8 cellular contexts compared by ENCODE assay signal in genomic region chr1:197356723-197357533, GRCh38.
DNase-seq lines count a peak whose midpoint lies in the region; ATAC-seq and TF ChIP-seq lines count a peak whose summit lies in the region.

No MANE protein-coding gene starts in this region.

- TF ChIP-seq CTCF in OCI-LY3 (IDR thresholded peaks at IDR 0.05; ENCODE audit: low read depth, low read length): peak; percentile 93
- TF ChIP-seq CTCF in uterus (IDR thresholded peaks at IDR 0.05): peak; percentile 15 to 48 (median 33)

- DNase-seq in DMS53 treated with DMSO at 0.1 percent for 48 hours (lab: John Stamatoyannopoulos, UW; ENCODE audit: unreplicated experiment): peak; percentile 67
- peak; percentile 25 for DNase-seq in HS-5 (ENCODE audit: low read depth)
- peak; percentile 20 for DNase-seq in central memory CD4-positive, alpha-beta T cell
- DNase-seq in left colon: peak in 1 of 2 donors; percentile 9
- DNase-seq in uterus: no peak
- DNase-seq in effector CD4-positive, alpha-beta T cell: no peak

- no peak overlapping the region for H3K27ac ChIP-seq in OCI-LY3 (ENCODE audit: low read length)
- no peak overlapping the region for H3K27ac ChIP-seq in uterus

- H3K4me3 ChIP-seq in OCI-LY3 (ENCODE audit: low read length): no peak overlapping the region
- H3K4me3 ChIP-seq in uterus: no peak overlapping the region

- H3K4me1 ChIP-seq in OCI-LY3 (ENCODE audit: low read length) (peaks cover 7% of the 10 kb centered on the region; the same call in 1 of the 2 replicates), uterus (no peaks in the 10 kb centered on the region)

- ATAC-seq in GM19455 (IDR thresholded peaks at IDR 0.05; ENCODE audit: unreplicated experiment) (peak; percentile 74), left colon (peak; percentile 44)

- intact Hi-C loops in left colon (cut with DNase I, micrococcal nuclease): loop anchor here in 1 of 2 donors (10.0 kb wide), 1 partner anchor 172 kb away; no protein-coding TSS in a partner anchor
- intact Hi-C loops in uterus (cut with DNase I; ENCODE audit: low total_unique reads): no loop called here

- H3K27me3 ChIP-seq in OCI-LY3 (ENCODE audit: low read depth, low read length) (peaks cover 31% of the 10 kb centered on the region), uterus (no peaks in the 10 kb centered on the region)

- H3K9me3 ChIP-seq in OCI-LY3 (ENCODE audit: insufficient read depth, low read length) (no peaks in the 10 kb centered on the region), uterus (no peaks in the 10 kb centered on the region)

- peak overlapping the region; percentile 11 for H3K4me2 ChIP-seq in OCI-LY3 (ENCODE audit: low read length)

- H2AFZ ChIP-seq in OCI-LY3 (ENCODE audit: low read depth, low read length): peak overlapping the region; percentile 56; the same call in 1 of the 2 replicates

- no peak overlapping the region for H3K9ac ChIP-seq in OCI-LY3 (ENCODE audit: low read length)

- H3K36me3 ChIP-seq in OCI-LY3 (replicated peaks; ENCODE audit: low read depth, low read length) (no peaks in the 10 kb centered on the region), uterus (no peaks in the 10 kb centered on the region)

- TF ChIP-seq POLR2A in uterus (IDR thresholded peaks at IDR 0.05): no peak

- no peaks in the 10 kb centered on the region for H4K20me1 ChIP-seq in OCI-LY3 (ENCODE audit: insufficient read depth, low read length)

- no peaks in the 10 kb centered on the region for H3K79me2 ChIP-seq in OCI-LY3 (ENCODE audit: low read length)

Comparison
In these comparisons a context has a peak if more than half of its experiments do, and no peak if none do; other contexts are left out.
1. DNase-seq: peak in DMS53 treated with DMSO at 0.1 percent for 48 hours (single experiment), HS-5 (single experiment) and central memory CD4-positive, alpha-beta T cell (single experiment); none in uterus (0 of 2) and effector CD4-positive, alpha-beta T cell (single experiment).